8 cellular contexts compared by ENCODE assay signal in genomic region chr5:91101777-91102379, GRCh38.
DNase-seq lines count a peak whose midpoint lies in the region; ATAC-seq and TF ChIP-seq lines count a peak whose summit lies in the region.

No MANE protein-coding gene starts in this region.

- TF ChIP-seq CTCF in stomach (IDR thresholded peaks at IDR 0.05), result peak in 5 of 7 experiments; percentile 67 to 88 (median 76)

- intact Hi-C loops in stomach (cut with DNase I; ENCODE audit: low total_unique reads), result loop anchor here (10.0 kb wide), 1 partner anchor 283 kb away; the partner anchor contains the start of gene ARRDC3

- no peak overlapping the region for H3K4me3 ChIP-seq in stomach

- 30 to 57% (median 45%) methylated on average over 7 of the region's 7 CpGs for WGBS in stomach, 5 donors

- TF ChIP-seq POLR2A in stomach (IDR thresholded peaks at IDR 0.05), result no peak

- no peaks in the 10 kb centered on the region for H3K9me3 ChIP-seq in stomach

- peaks cover 0 to 22% (median 6%) of the 10 kb centered on the region in 4 donors for H3K4me1 ChIP-seq in stomach

- H3K27me3 ChIP-seq in stomach, result no peaks in the 10 kb centered on the region

- TF ChIP-seq EP300 in stomach (IDR thresholded peaks at IDR 0.05), result no peak

- H3K36me3 ChIP-seq in stomach, result no peaks in the 10 kb centered on the region

- H3K27ac ChIP-seq in stomach, result no peak overlapping the region

- DNase-seq in DMS 273 (lab: John Stamatoyannopoulos, UW; ENCODE audit: unreplicated experiment) (peak; percentile 86), NCI-H774 (lab: John Stamatoyannopoulos, UW) (peak; percentile 59), myocyte (ENCODE audit: low read depth) (peak; percentile 83), stomach (peak; percentile 65)
- peak; percentile 5 to 10 for DNase-seq in activated CD8-positive, alpha-beta memory T cell treated with anti-CD3 and anti-CD28 coated beads for 4 hours (ENCODE audit: low read depth in 2 of 2)

- ATAC-seq in GM19455 (IDR thresholded peaks at IDR 0.05; ENCODE audit: unreplicated experiment) (peak; percentile 95), HG03460 (IDR thresholded peaks at IDR 0.05; ENCODE audit: unreplicated experiment) (peak; percentile 96), esophagus mucosa (peak; percentile 94)

Comparison
In these comparisons a context has a peak if more than half of its experiments do, and no peak if none do; other contexts are left out.
1. DNase-seq: peak in every context shown above with its lines; median percentile 86 in DMS 273; 83 in myocyte; 65 in stomach; 59 in NCI-H774; 8 in activated CD8-positive, alpha-beta memory T cell treated with anti-CD3 and anti-CD28 coated beads for 4 hours.